ENCODE assay signal across 1 cellular context in genomic region chr5:140400730-140401361, GRCh38.
TF ChIP-seq lines count a peak whose summit lies in the region.

No MANE protein-coding gene starts in this region.

TF ChIP-seq in HepG2, 621 proteins besides CTCF, POLR2A, EP300 and RAD21 (continued from another document and continues in another):
- TF ChIP-seq, protein P1, sequence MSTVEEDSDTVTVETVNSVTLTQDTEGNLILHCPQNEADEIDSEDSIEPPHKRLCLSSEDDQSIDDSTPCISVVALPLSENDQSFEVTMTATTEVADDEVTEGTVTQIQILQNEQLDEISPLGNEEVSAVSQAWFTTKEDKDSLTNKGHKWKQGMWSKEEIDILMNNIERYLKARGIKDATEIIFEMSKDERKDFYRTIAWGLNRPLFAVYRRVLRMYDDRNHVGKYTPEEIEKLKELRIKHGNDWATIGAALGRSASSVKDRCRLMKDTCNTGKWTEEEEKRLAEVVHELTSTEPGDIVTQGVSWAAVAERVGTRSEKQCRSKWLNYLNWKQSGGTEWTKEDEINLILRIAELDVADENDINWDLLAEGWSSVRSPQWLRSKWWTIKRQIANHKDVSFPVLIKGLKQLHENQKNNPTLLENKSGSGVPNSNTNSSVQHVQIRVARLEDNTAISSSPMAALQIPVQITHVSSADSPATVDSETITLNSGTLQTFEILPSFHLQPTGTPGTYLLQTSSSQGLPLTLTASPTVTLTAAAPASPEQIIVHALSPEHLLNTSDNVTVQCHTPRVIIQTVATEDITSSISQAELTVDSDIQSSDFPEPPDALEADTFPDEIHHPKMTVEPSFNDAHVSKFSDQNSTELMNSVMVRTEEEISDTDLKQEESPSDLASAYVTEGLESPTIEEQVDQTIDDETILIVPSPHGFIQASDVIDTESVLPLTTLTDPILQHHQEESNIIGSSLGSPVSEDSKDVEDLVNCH (CRISPR knock-in tag; IDR thresholded peaks at IDR 0.05) = 0 out of 2 replicates have a peak, but pooled peaks have one; percentile 15
- TF ChIP-seq ONECUT2 (CRISPR knock-in tag; IDR thresholded peaks at IDR 0.05) (no peak), MBNL3 (CRISPR knock-in tag; conservative IDR thresholded peaks at IDR 0.05) (no peak), AGO2 (optimal IDR thresholded peaks at IDR 0.05; ENCODE audit: low read depth, low read length) (peak; percentile 72), HMGXB4 (CRISPR knock-in tag; IDR thresholded peaks at IDR 0.05; ENCODE audit: borderline replicate concordance in 1 of 2, low read depth in 1 of 2) (peak; percentile 72 to 74; a peak in 3 of 4 replicates), SMAD9 (CRISPR knock-in tag; IDR thresholded peaks at IDR 0.05) (no peak), ZBTB4 (CRISPR knock-in tag; IDR thresholded peaks at IDR 0.05; ENCODE audit: borderline replicate concordance) (no peak; the same call in none of the 2 replicates), AKNA (CRISPR knock-in tag; IDR thresholded peaks at IDR 0.05; ENCODE audit: borderline replicate concordance) (no peak), FOXA1 (IDR thresholded peaks at IDR 0.05) (no peak), FOXA1 (CRISPR knock-in tag; IDR thresholded peaks at IDR 0.05) (peak; percentile 40; the same call in 1 of the 2 replicates), ZNF136 (CRISPR knock-in tag; IDR thresholded peaks at IDR 0.05; ENCODE audit: low read depth) (peak; percentile 77; the same call in 1 of the 2 replicates), PAXIP1 (CRISPR knock-in tag; conservative IDR thresholded peaks at IDR 0.05) (0 out of 2 replicates have a peak, but pooled peaks have one; percentile 4), MXD4 (CRISPR knock-in tag; IDR thresholded peaks at IDR 0.05) (peak; percentile 91), ATF7 (IDR thresholded peaks at IDR 0.05) (no peak), ATF7 (CRISPR knock-in tag; IDR thresholded peaks at IDR 0.05) (no peak), CREB3 (CRISPR knock-in tag; IDR thresholded peaks at IDR 0.05) (no peak; the same call in 1 of the 2 replicates), XRCC5 (optimal IDR thresholded peaks at IDR 0.05; ENCODE audit: low read length) (peak; percentile 81), FOXK1 (CRISPR knock-in tag; IDR thresholded peaks at IDR 0.05; ENCODE audit: borderline replicate concordance, low read depth) (peak; percentile 38; the same call in 1 of the 2 replicates), HMG20B (CRISPR knock-in tag; conservative IDR thresholded peaks at IDR 0.05) (0 out of 2 replicates have a peak, but pooled peaks have one; percentile 32), NFIB (CRISPR knock-in tag; IDR thresholded peaks at IDR 0.05; ENCODE audit: borderline replicate concordance) (no peak), ZNF550 (CRISPR knock-in tag; IDR thresholded peaks at IDR 0.05; ENCODE audit: borderline replicate concordance) (0 out of 2 replicates have a peak, but pooled peaks have one; percentile 82), ZSCAN22 (CRISPR knock-in tag; IDR thresholded peaks at IDR 0.05) (no peak), KDM1A (CRISPR knock-in tag; IDR thresholded peaks at IDR 0.05) (no peak; the same call in 1 of the 2 replicates), ZNF441 (CRISPR knock-in tag; IDR thresholded peaks at IDR 0.05; ENCODE audit: borderline replicate concordance) (peak; percentile 77), ZFP37 (CRISPR knock-in tag; IDR thresholded peaks at IDR 0.05; ENCODE audit: borderline replicate concordance) (peak; percentile 95), ZNF562 (CRISPR knock-in tag; IDR thresholded peaks at IDR 0.05; ENCODE audit: borderline replicate concordance) (no peak), ZNF691 (CRISPR knock-in tag; IDR thresholded peaks at IDR 0.05; ENCODE audit: borderline replicate concordance, low read depth) (peak; percentile 76; the same call in 1 of the 2 replicates), CBFB (CRISPR knock-in tag; IDR thresholded peaks at IDR 0.05) (no peak; the same call in 1 of the 2 replicates), SIX1 (CRISPR knock-in tag; IDR thresholded peaks at IDR 0.05; ENCODE audit: borderline replicate concordance) (no peak), PRPF4 (IDR thresholded peaks at IDR 0.05; ENCODE audit: low read depth, low read length, poor library complexity, severe bottlenecking) (no peak), CEBPB (IDR thresholded peaks at IDR 0.05; ENCODE audit: borderline replicate concordance, low read depth, low read length) (no peak), ZNF782 (CRISPR knock-in tag; IDR thresholded peaks at IDR 0.05; ENCODE audit: borderline replicate concordance) (0 out of 2 replicates have a peak, but pooled peaks have one; percentile 38), SRSF1 (optimal IDR thresholded peaks at IDR 0.05; ENCODE audit: low read depth, low read length) (peak; percentile 47), ZNF605 (CRISPR knock-in tag; IDR thresholded peaks at IDR 0.05) (peak; percentile 92), GPN1 (CRISPR knock-in tag; IDR thresholded peaks at IDR 0.05; ENCODE audit: borderline replicate concordance) (peak; percentile 97; the same call in 1 of the 2 replicates)
- TF ChIP-seq, protein P2, sequence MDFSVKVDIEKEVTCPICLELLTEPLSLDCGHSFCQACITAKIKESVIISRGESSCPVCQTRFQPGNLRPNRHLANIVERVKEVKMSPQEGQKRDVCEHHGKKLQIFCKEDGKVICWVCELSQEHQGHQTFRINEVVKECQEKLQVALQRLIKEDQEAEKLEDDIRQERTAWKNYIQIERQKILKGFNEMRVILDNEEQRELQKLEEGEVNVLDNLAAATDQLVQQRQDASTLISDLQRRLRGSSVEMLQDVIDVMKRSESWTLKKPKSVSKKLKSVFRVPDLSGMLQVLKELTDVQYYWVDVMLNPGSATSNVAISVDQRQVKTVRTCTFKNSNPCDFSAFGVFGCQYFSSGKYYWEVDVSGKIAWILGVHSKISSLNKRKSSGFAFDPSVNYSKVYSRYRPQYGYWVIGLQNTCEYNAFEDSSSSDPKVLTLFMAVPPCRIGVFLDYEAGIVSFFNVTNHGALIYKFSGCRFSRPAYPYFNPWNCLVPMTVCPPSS (IDR thresholded peaks at IDR 0.05) = no peak
- TF ChIP-seq, protein P3, sequence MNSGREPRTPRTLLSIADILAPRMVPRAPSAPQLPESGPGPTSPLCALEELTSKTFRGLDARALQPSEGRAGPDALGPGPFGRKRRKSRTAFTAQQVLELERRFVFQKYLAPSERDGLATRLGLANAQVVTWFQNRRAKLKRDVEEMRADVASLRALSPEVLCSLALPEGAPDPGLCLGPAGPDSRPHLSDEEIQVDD (CRISPR knock-in tag; IDR thresholded peaks at IDR 0.05; ENCODE audit: borderline replicate concordance) = peak; percentile 93; the same call in 1 of the 2 replicates
